ENCODE assay signal across 10 cellular contexts in the genomic region with DNA sequence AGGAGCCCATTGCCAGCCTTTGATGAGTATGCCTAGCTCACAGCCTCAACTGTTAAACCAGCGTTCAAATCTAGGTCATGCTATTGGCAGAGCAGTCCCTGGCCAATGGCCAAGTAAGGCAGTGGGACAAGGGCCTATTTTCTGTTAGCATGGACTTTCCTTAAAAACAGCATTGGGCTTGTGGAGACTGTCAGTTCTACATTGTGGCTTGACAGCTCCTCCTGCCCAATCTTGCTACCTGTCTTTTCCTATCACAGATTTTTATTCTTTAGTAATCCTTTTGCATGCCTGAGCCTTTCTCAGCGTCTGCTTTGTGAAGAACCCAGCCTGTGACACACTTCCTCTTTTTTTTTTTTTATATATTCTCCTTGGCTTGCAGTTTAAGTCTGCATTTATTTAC. TPM values are rescaled to one million over a fixed set of nuclear protein-coding genes. Genes with fewer than 3 reads are reported as not detected.
A peak's percentile ranks its signal among the peaks of the same experiment; 100 is the strongest.
DNase-seq lines count a peak whose midpoint lies in the region; ATAC-seq, FAIRE-seq and TF ChIP-seq lines count a peak whose summit lies in the region.
"Had no signal": no experiment of that assay in that cellular context is flagged by ENCODE, and none has a peak within 500 bp of the region (broad histone marks: within the 10 kb centered on the region; RNA-seq: fewer than 3 reads in every experiment).

No MANE protein-coding gene starts in this region.

- intact Hi-C loops in pancreas (cut with DNase I): no loop called here
- intact Hi-C loops in activated CD4-positive, alpha-beta T cell treated with anti-CD3 and anti-CD28 coated beads, Interleukin-2, amount 10 ng/mL, durations not matched to agents 24 days and 14 days (cut with micrococcal nuclease): no loop called here

- no peaks in the 10 kb centered on the region for H3K9me3 Mint-ChIP-seq in activated CD4-positive, alpha-beta T cell treated with anti-CD3 and anti-CD28 coated beads, Interleukin-2, amount 10 ng/mL, durations not matched to agents 24 days and 14 days

- FAIRE-seq in pancreas (lab: Jason Lieb, UNC): no peak
- FAIRE-seq: endometrium had no signal

- H3K27me3 ChIP-seq in pancreas: no peaks in the 10 kb centered on the region

- no peak overlapping the region for H3K4me3 ChIP-seq in pancreas

- peaks cover 18% of the 10 kb centered on the region for H3K4me1 Mint-ChIP-seq in T-helper 17 cell
- H3K4me1 Mint-ChIP-seq in activated CD4-positive, alpha-beta T cell treated with anti-CD3 and anti-CD28 coated beads, Interleukin-2, amount 10 ng/mL, durations not matched to agents 24 days and 14 days: peaks cover 3% of the 10 kb centered on the region

- ATAC-seq in T-helper 17 cell (peak; percentile 87), pancreas (peak; percentile 78 to 89 (median 84)), GM18502 (IDR thresholded peaks at IDR 0.05; ENCODE audit: poor library complexity, unreplicated experiment) (no peak), GM18907 (IDR thresholded peaks at IDR 0.05; ENCODE audit: unreplicated experiment) (no peak)

- 25 to 33% methylated on average over 2 of the region's 2 CpGs for WGBS in pancreas, 2 donors

- H3K27ac Mint-ChIP-seq in T-helper 17 cell: peak overlapping the region; percentile 88
- no peak overlapping the region for H3K27ac Mint-ChIP-seq in activated CD4-positive, alpha-beta T cell treated with anti-CD3 and anti-CD28 coated beads, Interleukin-2, amount 10 ng/mL, durations not matched to agents 24 days and 14 days
- H3K27ac Mint-ChIP-seq: type B pancreatic cell had no signal

- H3K27ac ChIP-seq in pancreas: no peak overlapping the region

- no peaks in the 10 kb centered on the region for H3K9me3 ChIP-seq in T-helper 17 cell (ENCODE audit: control insufficient read depth, low read length, poor library complexity, severe bottlenecking)
- no peaks in the 10 kb centered on the region for H3K9me3 ChIP-seq in pancreas

- peaks cover 0 to 14% (median 3%) of the 10 kb centered on the region in 3 donors for H3K36me3 ChIP-seq in pancreas

- no peak overlapping the region for H3K4me3 Mint-ChIP-seq in T-helper 17 cell
- no peak overlapping the region for H3K4me3 Mint-ChIP-seq in activated CD4-positive, alpha-beta T cell treated with anti-CD3 and anti-CD28 coated beads, Interleukin-2, amount 10 ng/mL, durations not matched to agents 24 days and 14 days
- H3K4me3 Mint-ChIP-seq: type B pancreatic cell had no signal

- H3K36me3 Mint-ChIP-seq in T-helper 17 cell (ENCODE audit: low read depth): peaks cover 2% of the 10 kb centered on the region
- H3K36me3 Mint-ChIP-seq in activated CD4-positive, alpha-beta T cell treated with anti-CD3 and anti-CD28 coated beads, Interleukin-2, amount 10 ng/mL, durations not matched to agents 24 days and 14 days (ENCODE audit: low read depth): peaks cover 35% of the 10 kb centered on the region

- DNase-seq in GF-D8 (lab: John Stamatoyannopoulos, UW) (peak; percentile 53), T-helper 17 cell (peak in 1 of 3 donors; percentile 16), fibroblast of peridontal ligament (ENCODE audit: extremely low read depth) (peak; percentile 30), pancreas (peak; percentile 53 to 87 (median 74)), COLO829 (ENCODE audit: low spot score) (no peak)
- DNase-seq in activated CD4-positive, alpha-beta T cell treated with anti-CD3 and anti-CD28 coated beads, Interleukin-2, amount 10 ng/mL, durations not matched to agents 24 days and 14 days: no peak

- peaks cover 7 to 12% (median 7%) of the 10 kb centered on the region in 3 donors for H3K4me1 ChIP-seq in pancreas

- H3K27me3 Mint-ChIP-seq in T-helper 17 cell: no peaks in the 10 kb centered on the region
- H3K27me3 Mint-ChIP-seq in activated CD4-positive, alpha-beta T cell treated with anti-CD3 and anti-CD28 coated beads, Interleukin-2, amount 10 ng/mL, durations not matched to agents 24 days and 14 days: no peaks in the 10 kb centered on the region
- H3K27me3 Mint-ChIP-seq: type B pancreatic cell had no signal

- TF ChIP-seq CTCF in pancreas (IDR thresholded peaks at IDR 0.05): no peak

RNA-seq across cellular contexts. Expression of gene DIP2A, which starts 56.4 kb away (rescaled TPM):
- total RNA-seq in T-helper 17 cell: 10 to 100 TPM; 74.2 to 85.8 TPM
- total RNA-seq in pancreas: 10 to 100 TPM; 12.1 to 26.3 (median 16.5) TPM
- 10 to 100 TPM; 23.2 to 28.7 TPM for polyA plus RNA-seq in pancreas
- 30.5 and 31.3 TPM in 2 replicates for total RNA-seq in activated CD4-positive, alpha-beta T cell treated with anti-CD3 and anti-CD28 coated beads, Interleukin-2, amount 10 ng/mL, durations not matched to agents 24 days and 14 days

Comparison
In these comparisons a context has a peak if more than half of its experiments do, and no peak if none do; other contexts are left out.
1. DNase-seq: peak in GF-D8 (single experiment), fibroblast of peridontal ligament (single experiment) and pancreas (6 of 6); none in activated CD4-positive, alpha-beta T cell treated with anti-CD3 and anti-CD28 coated beads, Interleukin-2, amount 10 ng/mL, durations not matched to agents 24 days and 14 days (single experiment) and COLO829 (single experiment).
2. ATAC-seq: peak in T-helper 17 cell (single experiment) and pancreas (4 of 4); none in GM18502 (single experiment) and GM18907 (single experiment).